ENCODE assay signal across 8 cellular contexts in genomic region chr6:22145823-22146379, GRCh38.
DNase-seq lines count a peak whose midpoint lies in the region; ATAC-seq and TF ChIP-seq lines count a peak whose summit lies in the region.

No MANE protein-coding gene starts in this region.

- peak overlapping the region in 9 of 11 experiments; percentile 63 to 99 (median 98); a peak in 17 of 22 replicates for H3K27ac ChIP-seq in BLaER1 treated with 17β-estradiol and CSF1 and Interleukin-3, amounts not matched to agents 10 nM and 100 nM
- no peak overlapping the region for H3K27ac ChIP-seq in adrenal gland

- ATAC-seq in HG02981 (IDR thresholded peaks at IDR 0.05; ENCODE audit: unreplicated experiment) (no peak), HG03095 (IDR thresholded peaks at IDR 0.05; ENCODE audit: unreplicated experiment) (no peak), HG03108 (IDR thresholded peaks at IDR 0.05; ENCODE audit: unreplicated experiment) (no peak)

- DNase-seq in Kasumi-1 (lab: John Stamatoyannopoulos, UW) (peak; percentile 16 to 33), adrenal gland (peak in 2 of 7 donors; percentile 19 to 60), iPS DF 19.7 (ENCODE audit: low read depth, low spot score) (peak; percentile 40), superior temporal gyrus (ENCODE audit: extremely low spot score) (peak; percentile 93)

- H3K9me3 ChIP-seq in BLaER1 treated with 17β-estradiol and CSF1 and Interleukin-3, amounts not matched to agents 10 nM and 100 nM (replicated peaks in 1 of 11), result no peaks in the 10 kb centered on the region
- no peaks in the 10 kb centered on the region for H3K9me3 ChIP-seq in adrenal gland (replicated peaks in 1 of 3)

- H4K20me1 ChIP-seq in BLaER1 treated with 17β-estradiol and CSF1 and Interleukin-3, amounts not matched to agents 10 nM and 100 nM, result no peaks in the 10 kb centered on the region

- 33 to 39% (median 34%) methylated on average over 5 of the region's 5 CpGs for WGBS in adrenal gland, 4 donors

- no peak overlapping the region for H3K4me3 ChIP-seq in BLaER1 treated with 17β-estradiol and CSF1 and Interleukin-3, amounts not matched to agents 10 nM and 100 nM
- H3K4me3 ChIP-seq in adrenal gland, result no peak overlapping the region

- peak overlapping the region in 9 of 11 experiments; percentile 1 to 79 (median 70); a peak in 16 of 22 replicates for H3K9ac ChIP-seq in BLaER1 treated with 17β-estradiol and CSF1 and Interleukin-3, amounts not matched to agents 10 nM and 100 nM

- H3K27me3 ChIP-seq in BLaER1 treated with 17β-estradiol and CSF1 and Interleukin-3, amounts not matched to agents 10 nM and 100 nM, result no peaks in the 10 kb centered on the region
- H3K27me3 ChIP-seq in adrenal gland, result no peaks in the 10 kb centered on the region

- peak in 4 of 6 experiments; percentile 22 to 47 (median 34) for TF ChIP-seq CTCF in adrenal gland (IDR thresholded peaks at IDR 0.05)

- H3K36me3 ChIP-seq in BLaER1 treated with 17β-estradiol and CSF1 and Interleukin-3, amounts not matched to agents 10 nM and 100 nM, result peaks cover 0 to 13% (median 0%) of the 10 kb centered on the region in 11 experiments; a peak in 1 of 22 replicates
- H3K36me3 ChIP-seq in adrenal gland (replicated peaks in 1 of 2), result no peaks in the 10 kb centered on the region

- TF ChIP-seq POLR2A in adrenal gland (IDR thresholded peaks at IDR 0.05), result no peak

- peaks cover 41 to 62% (median 58%) of the 10 kb centered on the region in 10 experiments for H3K4me1 ChIP-seq in BLaER1 treated with 17β-estradiol and CSF1 and Interleukin-3, amounts not matched to agents 10 nM and 100 nM
- H3K4me1 ChIP-seq in adrenal gland (replicated peaks in 1 of 2), result peaks cover 28 to 47% of the 10 kb centered on the region in 2 donors

- H3K4me2 ChIP-seq in BLaER1 treated with 17β-estradiol and CSF1 and Interleukin-3, amounts not matched to agents 10 nM and 100 nM, result peak overlapping the region; percentile 68 to 92 (median 77)

- intact Hi-C loops in adrenal gland (cut with DNase I), result no loop called here

Comparison
In these comparisons a context has a peak if more than half of its experiments do, and no peak if none do; other contexts are left out.
1. H3K27ac ChIP-seq: peak in BLaER1 treated with 17β-estradiol and CSF1 and Interleukin-3, amounts not matched to agents 10 nM and 100 nM (9 of 11); none in adrenal gland (0 of 5).